Comparison of ENCODE assay signal across 1 cellular context in the genomic region with DNA sequence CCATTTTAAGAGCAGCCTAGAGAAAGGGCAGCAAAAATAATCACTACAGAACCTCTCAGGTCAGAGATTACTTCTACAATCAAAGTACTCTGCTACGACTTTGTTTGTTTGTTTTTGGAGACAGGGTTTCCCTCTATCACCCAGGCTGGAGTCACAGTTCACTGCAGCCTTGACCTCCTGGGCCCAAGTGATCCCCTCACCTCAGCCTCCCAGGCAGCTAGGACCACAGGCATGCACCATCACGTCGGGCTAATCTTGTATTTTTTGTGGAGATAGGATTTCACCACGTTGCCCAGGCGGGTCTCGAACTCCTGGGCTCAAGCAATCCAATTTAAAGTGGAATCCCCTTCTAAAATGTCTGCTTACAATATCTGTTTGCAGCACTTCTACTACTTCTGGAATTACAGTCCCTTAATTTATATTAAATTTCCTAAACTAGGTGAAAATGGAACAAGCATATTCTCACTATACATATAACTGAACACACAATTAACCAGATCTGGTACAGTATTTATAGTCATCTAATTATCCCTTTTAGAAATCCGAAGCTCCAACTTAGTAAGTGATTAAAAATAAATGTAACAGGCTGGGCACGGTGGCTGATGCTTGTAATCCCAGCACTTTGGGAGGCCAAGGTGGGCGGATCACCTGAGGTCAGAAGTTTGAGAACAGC.
TF ChIP-seq lines count a peak whose summit lies in the region.

No MANE protein-coding gene starts in this region.

TF ChIP-seq in HepG2, 621 proteins besides CTCF, POLR2A, EP300 and RAD21 (continued from another document and continues in another):
- TF ChIP-seq, protein P1, sequence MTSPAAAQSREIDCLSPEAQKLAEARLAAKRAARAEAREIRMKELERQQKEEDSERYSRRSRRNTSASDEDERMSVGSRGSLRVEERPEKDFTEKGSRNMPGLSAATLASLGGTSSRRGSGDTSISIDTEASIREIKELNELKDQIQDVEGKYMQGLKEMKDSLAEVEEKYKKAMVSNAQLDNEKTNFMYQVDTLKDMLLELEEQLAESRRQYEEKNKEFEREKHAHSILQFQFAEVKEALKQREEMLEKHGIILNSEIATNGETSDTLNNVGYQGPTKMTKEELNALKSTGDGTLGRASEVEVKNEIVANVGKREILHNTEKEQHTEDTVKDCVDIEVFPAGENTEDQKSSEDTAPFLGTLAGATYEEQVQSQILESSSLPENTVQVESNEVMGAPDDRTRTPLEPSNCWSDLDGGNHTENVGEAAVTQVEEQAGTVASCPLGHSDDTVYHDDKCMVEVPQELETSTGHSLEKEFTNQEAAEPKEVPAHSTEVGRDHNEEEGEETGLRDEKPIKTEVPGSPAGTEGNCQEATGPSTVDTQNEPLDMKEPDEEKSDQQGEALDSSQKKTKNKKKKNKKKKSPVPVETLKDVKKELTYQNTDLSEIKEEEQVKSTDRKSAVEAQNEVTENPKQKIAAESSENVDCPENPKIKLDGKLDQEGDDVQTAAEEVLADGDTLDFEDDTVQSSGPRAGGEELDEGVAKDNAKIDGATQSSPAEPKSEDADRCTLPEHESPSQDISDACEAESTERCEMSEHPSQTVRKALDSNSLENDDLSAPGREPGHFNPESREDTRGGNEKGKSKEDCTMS (CRISPR knock-in tag; conservative IDR thresholded peaks at IDR 0.05) = no peak
- TF ChIP-seq ZFP37 (CRISPR knock-in tag; IDR thresholded peaks at IDR 0.05; ENCODE audit: borderline replicate concordance) = no peak
- 0 out of 2 replicates have a peak, but pooled peaks have one; percentile 21 for TF ChIP-seq GATAD1 (CRISPR knock-in tag; IDR thresholded peaks at IDR 0.05)
- TF ChIP-seq MED13 (CRISPR knock-in tag; IDR thresholded peaks at IDR 0.05) = no peak
- TF ChIP-seq CENPT (CRISPR knock-in tag; IDR thresholded peaks at IDR 0.05; ENCODE audit: low read depth) = no peak
- no peak for TF ChIP-seq TMF1 (CRISPR knock-in tag; IDR thresholded peaks at IDR 0.05; ENCODE audit: low read depth)
- TF ChIP-seq, protein P2, sequence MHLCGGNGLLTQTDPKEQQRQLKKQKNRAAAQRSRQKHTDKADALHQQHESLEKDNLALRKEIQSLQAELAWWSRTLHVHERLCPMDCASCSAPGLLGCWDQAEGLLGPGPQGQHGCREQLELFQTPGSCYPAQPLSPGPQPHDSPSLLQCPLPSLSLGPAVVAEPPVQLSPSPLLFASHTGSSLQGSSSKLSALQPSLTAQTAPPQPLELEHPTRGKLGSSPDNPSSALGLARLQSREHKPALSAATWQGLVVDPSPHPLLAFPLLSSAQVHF (CRISPR knock-in tag; IDR thresholded peaks at IDR 0.05) = no peak
- no peak for TF ChIP-seq ZNF232 (CRISPR knock-in tag; IDR thresholded peaks at IDR 0.05; ENCODE audit: borderline replicate concordance)
- TF ChIP-seq, protein P3, sequence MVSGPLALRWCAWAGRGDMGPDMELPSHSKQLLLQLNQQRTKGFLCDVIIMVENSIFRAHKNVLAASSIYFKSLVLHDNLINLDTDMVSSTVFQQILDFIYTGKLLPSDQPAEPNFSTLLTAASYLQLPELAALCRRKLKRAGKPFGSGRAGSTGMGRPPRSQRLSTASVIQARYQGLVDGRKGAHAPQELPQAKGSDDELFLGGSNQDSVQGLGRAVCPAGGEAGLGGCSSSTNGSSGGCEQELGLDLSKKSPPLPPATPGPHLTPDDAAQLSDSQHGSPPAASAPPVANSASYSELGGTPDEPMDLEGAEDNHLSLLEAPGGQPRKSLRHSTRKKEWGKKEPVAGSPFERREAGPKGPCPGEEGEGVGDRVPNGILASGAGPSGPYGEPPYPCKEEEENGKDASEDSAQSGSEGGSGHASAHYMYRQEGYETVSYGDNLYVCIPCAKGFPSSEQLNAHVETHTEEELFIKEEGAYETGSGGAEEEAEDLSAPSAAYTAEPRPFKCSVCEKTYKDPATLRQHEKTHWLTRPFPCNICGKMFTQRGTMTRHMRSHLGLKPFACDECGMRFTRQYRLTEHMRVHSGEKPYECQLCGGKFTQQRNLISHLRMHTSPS (CRISPR knock-in tag; IDR thresholded peaks at IDR 0.05; ENCODE audit: low read depth) = no peak
- TF ChIP-seq SCMH1 (CRISPR knock-in tag; IDR thresholded peaks at IDR 0.05; ENCODE audit: borderline replicate concordance) = no peak
- no peak for TF ChIP-seq IKZF4 (CRISPR knock-in tag; IDR thresholded peaks at IDR 0.05; ENCODE audit: borderline replicate concordance, low read depth, not compliant biosample characterization)
- no peak for TF ChIP-seq MAZ (IDR thresholded peaks at IDR 0.05; ENCODE audit: borderline replicate concordance, low read depth, low read length)
- 0 out of 2 replicates have a peak, but pooled peaks have one; percentile 35 for TF ChIP-seq MAZ (CRISPR knock-in tag; IDR thresholded peaks at IDR 0.05; ENCODE audit: low read depth)
- TF ChIP-seq, protein P4, sequence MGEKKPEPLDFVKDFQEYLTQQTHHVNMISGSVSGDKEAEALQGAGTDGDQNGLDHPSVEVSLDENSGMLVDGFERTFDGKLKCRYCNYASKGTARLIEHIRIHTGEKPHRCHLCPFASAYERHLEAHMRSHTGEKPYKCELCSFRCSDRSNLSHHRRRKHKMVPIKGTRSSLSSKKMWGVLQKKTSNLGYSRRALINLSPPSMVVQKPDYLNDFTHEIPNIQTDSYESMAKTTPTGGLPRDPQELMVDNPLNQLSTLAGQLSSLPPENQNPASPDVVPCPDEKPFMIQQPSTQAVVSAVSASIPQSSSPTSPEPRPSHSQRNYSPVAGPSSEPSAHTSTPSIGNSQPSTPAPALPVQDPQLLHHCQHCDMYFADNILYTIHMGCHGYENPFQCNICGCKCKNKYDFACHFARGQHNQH (CRISPR knock-in tag; IDR thresholded peaks at IDR 0.05) = peak; percentile 81
- no peak for TF ChIP-seq ZBTB38 (CRISPR knock-in tag; IDR thresholded peaks at IDR 0.05)
- no peak for TF ChIP-seq SRSF9 (IDR thresholded peaks at IDR 0.05; ENCODE audit: borderline replicate concordance, insufficient read depth, low read depth, low read length, poor library complexity, severe bottlenecking)
- peak; percentile 25; the same call in 1 of the 2 replicates for TF ChIP-seq KDM1A (CRISPR knock-in tag; IDR thresholded peaks at IDR 0.05)
- peak; percentile 96 for TF ChIP-seq NR2F6 (IDR thresholded peaks at IDR 0.05)
- TF ChIP-seq NR2F6 (CRISPR knock-in tag; IDR thresholded peaks at IDR 0.05) = peak; percentile 99
- TF ChIP-seq, protein P5, sequence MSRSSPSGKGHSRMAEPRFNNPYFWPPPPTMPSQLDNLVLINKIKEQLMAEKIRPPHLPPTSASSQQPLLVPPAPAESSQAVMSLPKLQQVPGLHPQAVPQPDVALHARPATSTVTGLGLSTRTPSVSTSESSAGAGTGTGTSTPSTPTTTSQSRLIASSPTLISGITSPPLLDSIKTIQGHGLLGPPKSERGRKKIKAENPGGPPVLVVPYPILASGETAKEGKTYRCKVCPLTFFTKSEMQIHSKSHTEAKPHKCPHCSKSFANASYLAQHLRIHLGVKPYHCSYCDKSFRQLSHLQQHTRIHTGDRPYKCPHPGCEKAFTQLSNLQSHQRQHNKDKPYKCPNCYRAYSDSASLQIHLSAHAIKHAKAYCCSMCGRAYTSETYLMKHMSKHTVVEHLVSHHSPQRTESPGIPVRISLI (CRISPR knock-in tag; IDR thresholded peaks at IDR 0.05; ENCODE audit: borderline replicate concordance) = peak; percentile 61; the same call in 1 of the 2 replicates
- TF ChIP-seq, protein P6, sequence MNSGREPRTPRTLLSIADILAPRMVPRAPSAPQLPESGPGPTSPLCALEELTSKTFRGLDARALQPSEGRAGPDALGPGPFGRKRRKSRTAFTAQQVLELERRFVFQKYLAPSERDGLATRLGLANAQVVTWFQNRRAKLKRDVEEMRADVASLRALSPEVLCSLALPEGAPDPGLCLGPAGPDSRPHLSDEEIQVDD (CRISPR knock-in tag; IDR thresholded peaks at IDR 0.05; ENCODE audit: borderline replicate concordance) = no peak
- no peak for TF ChIP-seq ZNF678 (CRISPR knock-in tag; IDR thresholded peaks at IDR 0.05)
- TF ChIP-seq WIZ (CRISPR knock-in tag; IDR thresholded peaks at IDR 0.05) = no peak
- no peak for TF ChIP-seq HOXA9 (CRISPR knock-in tag; IDR thresholded peaks at IDR 0.05; ENCODE audit: borderline replicate concordance)
- TF ChIP-seq, protein P7, sequence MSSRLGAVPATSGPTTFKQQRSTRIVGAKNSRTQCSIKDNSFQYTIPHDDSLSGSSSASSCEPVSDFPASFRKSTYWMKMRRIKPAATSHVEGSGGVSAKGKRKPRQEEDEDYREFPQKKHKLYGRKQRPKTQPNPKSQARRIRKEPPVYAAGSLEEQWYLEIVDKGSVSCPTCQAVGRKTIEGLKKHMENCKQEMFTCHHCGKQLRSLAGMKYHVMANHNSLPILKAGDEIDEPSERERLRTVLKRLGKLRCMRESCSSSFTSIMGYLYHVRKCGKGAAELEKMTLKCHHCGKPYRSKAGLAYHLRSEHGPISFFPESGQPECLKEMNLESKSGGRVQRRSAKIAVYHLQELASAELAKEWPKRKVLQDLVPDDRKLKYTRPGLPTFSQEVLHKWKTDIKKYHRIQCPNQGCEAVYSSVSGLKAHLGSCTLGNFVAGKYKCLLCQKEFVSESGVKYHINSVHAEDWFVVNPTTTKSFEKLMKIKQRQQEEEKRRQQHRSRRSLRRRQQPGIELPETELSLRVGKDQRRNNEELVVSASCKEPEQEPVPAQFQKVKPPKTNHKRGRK (CRISPR knock-in tag; IDR thresholded peaks at IDR 0.05) = no peak
- TF ChIP-seq NR2F1 (CRISPR knock-in tag; IDR thresholded peaks at IDR 0.05) = peak; percentile 93 to 95
- no peak for TF ChIP-seq TRIM24 (CRISPR knock-in tag; IDR thresholded peaks at IDR 0.05)
- TF ChIP-seq TEAD3 (CRISPR knock-in tag; optimal IDR thresholded peaks at IDR 0.05; ENCODE audit: borderline replicate concordance) = peak; percentile 77
- no peak for TF ChIP-seq YEATS4 (CRISPR knock-in tag; IDR thresholded peaks at IDR 0.05; ENCODE audit: borderline replicate concordance)
- no peak for TF ChIP-seq HDAC6 (IDR thresholded peaks at IDR 0.05; ENCODE audit: low read depth, low read length)
- TF ChIP-seq TBP (CRISPR knock-in tag; IDR thresholded peaks at IDR 0.05) = no peak
- TF ChIP-seq GABPA (IDR thresholded peaks at IDR 0.05; ENCODE audit: low read depth, low read length) = no peak
- TF ChIP-seq GABPA (CRISPR knock-in tag; IDR thresholded peaks at IDR 0.05; ENCODE audit: low read depth) = no peak; the same call in 1 of the 2 replicates
- TF ChIP-seq SNAI1 (CRISPR knock-in tag; IDR thresholded peaks at IDR 0.05; ENCODE audit: borderline replicate concordance) = no peak
- no peak for TF ChIP-seq ZNF781 (CRISPR knock-in tag; IDR thresholded peaks at IDR 0.05; ENCODE audit: borderline replicate concordance, not compliant biosample characterization)
- TF ChIP-seq ZBTB42 (CRISPR knock-in tag; IDR thresholded peaks at IDR 0.05) = no peak
- TF ChIP-seq, protein P8, sequence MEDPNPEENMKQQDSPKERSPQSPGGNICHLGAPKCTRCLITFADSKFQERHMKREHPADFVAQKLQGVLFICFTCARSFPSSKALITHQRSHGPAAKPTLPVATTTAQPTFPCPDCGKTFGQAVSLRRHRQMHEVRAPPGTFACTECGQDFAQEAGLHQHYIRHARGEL (CRISPR knock-in tag; IDR thresholded peaks at IDR 0.05) = no peak
- no peak for TF ChIP-seq MAFK (conservative IDR thresholded peaks at IDR 0.05 in 1 of 2, IDR thresholded peaks at IDR 0.05 in 1 of 2; ENCODE audit: low read length in 2 of 2)
- no peak for TF ChIP-seq TOE1 (CRISPR knock-in tag; IDR thresholded peaks at IDR 0.05)
- TF ChIP-seq DNMT1 (CRISPR knock-in tag; IDR thresholded peaks at IDR 0.05) = no peak
- TF ChIP-seq KDM4B (CRISPR knock-in tag; IDR thresholded peaks at IDR 0.05) = no peak
- TF ChIP-seq PTBP1 (IDR thresholded peaks at IDR 0.05; ENCODE audit: low read depth, low read length, poor library complexity, severe bottlenecking) = no peak
- TF ChIP-seq SALL2 (CRISPR knock-in tag; IDR thresholded peaks at IDR 0.05) = no peak
- TF ChIP-seq, protein P9, sequence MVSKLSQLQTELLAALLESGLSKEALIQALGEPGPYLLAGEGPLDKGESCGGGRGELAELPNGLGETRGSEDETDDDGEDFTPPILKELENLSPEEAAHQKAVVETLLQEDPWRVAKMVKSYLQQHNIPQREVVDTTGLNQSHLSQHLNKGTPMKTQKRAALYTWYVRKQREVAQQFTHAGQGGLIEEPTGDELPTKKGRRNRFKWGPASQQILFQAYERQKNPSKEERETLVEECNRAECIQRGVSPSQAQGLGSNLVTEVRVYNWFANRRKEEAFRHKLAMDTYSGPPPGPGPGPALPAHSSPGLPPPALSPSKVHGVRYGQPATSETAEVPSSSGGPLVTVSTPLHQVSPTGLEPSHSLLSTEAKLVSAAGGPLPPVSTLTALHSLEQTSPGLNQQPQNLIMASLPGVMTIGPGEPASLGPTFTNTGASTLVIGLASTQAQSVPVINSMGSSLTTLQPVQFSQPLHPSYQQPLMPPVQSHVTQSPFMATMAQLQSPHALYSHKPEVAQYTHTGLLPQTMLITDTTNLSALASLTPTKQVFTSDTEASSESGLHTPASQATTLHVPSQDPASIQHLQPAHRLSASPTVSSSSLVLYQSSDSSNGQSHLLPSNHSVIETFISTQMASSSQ (IDR thresholded peaks at IDR 0.05; ENCODE audit: low read depth) = no peak
- TF ChIP-seq, protein P9 (CRISPR knock-in tag; IDR thresholded peaks at IDR 0.05; ENCODE audit: borderline replicate concordance) = no peak; the same call in 1 of the 2 replicates
- no peak for TF ChIP-seq FOXM1 (CRISPR knock-in tag; IDR thresholded peaks at IDR 0.05)
- TF ChIP-seq ZNF317 (CRISPR knock-in tag; IDR thresholded peaks at IDR 0.05) = no peak
- no peak for TF ChIP-seq ZNF883 (CRISPR knock-in tag; IDR thresholded peaks at IDR 0.05; ENCODE audit: not compliant biosample characterization)
- TF ChIP-seq SUZ12 (IDR thresholded peaks at IDR 0.05; ENCODE audit: low read depth, low read length) = no peak
- TF ChIP-seq FOXJ3 (CRISPR knock-in tag; IDR thresholded peaks at IDR 0.05; ENCODE audit: borderline replicate concordance) = peak; percentile 58; the same call in 1 of the 2 replicates
- TF ChIP-seq NFKB2 (CRISPR knock-in tag; IDR thresholded peaks at IDR 0.05; ENCODE audit: borderline replicate concordance) = no peak
- TF ChIP-seq HNRNPH1 (optimal IDR thresholded peaks at IDR 0.05; ENCODE audit: low read depth, low read length) = no peak
